Comparison of ENCODE assay signal across 8 cellular contexts in the genomic region with DNA sequence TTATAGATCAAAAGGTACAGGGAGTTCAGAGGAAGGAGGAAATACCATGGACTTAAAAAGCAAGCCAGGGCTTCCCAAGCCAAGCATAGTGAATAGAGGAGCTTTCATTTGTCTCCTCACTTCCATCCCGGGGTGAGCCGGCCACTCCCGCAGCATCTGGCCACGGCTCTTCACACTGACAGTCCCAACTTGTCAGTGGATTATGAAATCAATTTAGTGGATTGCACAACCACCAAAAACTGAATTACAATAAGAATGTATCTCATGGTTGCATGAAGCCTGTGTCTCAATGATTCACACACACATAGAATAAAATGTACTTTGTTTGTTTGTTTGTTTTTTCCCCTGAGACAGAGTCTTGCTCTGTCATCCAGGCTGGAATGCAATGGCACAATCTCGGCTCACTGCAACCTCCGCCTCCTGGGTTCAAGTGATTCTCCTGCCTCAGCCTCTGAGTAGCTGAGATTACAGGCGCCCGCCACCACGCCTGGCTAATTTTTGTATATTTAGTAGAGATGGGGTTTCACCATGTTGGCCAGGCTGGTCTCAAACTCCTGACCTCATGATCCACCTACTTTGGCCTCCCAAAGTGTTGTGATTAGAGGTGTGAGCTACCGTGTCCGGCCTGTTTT.
DNase-seq lines count a peak whose midpoint lies in the region; ATAC-seq and TF ChIP-seq lines count a peak whose summit lies in the region.
"Not testable (repeated sequence)": the region's sequence is repeated elsewhere in the genome, so short reads cannot be mapped to it uniquely, and the experiment has no call there.

No MANE protein-coding gene starts in this region.

- not testable (repeated sequence) for H3K27me3 ChIP-seq in HCT116 (ENCODE audit: insufficient read depth, low read length); left ventricle myocardium inferior (ENCODE audit: low read depth); stomach

- not testable (repeated sequence) for TF ChIP-seq POLR2A in HCT116 (IDR thresholded peaks at IDR 0.05; ENCODE audit: borderline replicate concordance, extremely low read depth, insufficient read depth, insufficient read length); stomach (IDR thresholded peaks at IDR 0.05)

- H3K27ac Mint-ChIP-seq in activated CD8-positive, alpha-beta T cell treated with anti-CD3 and anti-CD28 coated beads for 36 hours = peak overlapping the region; percentile 61
- peak overlapping the region; percentile 56 to 85 for H3K27ac Mint-ChIP-seq in natural killer cell treated with Interleukin-12 subunit alpha and Interleukin-12 subunit beta and Interleukin-15 and Interleukin-18, amount 100 ng/mL, for 72 hours

- DNase-seq in AG04449 (ENCODE audit: low read depth, low spot score) = peak; percentile 21
- DNase-seq in HCT116 (ENCODE audit: low read depth, low spot score); activated CD8-positive, alpha-beta T cell treated with anti-CD3 and anti-CD28 coated beads for 36 hours; natural killer cell treated with Interleukin-12 subunit alpha and Interleukin-12 subunit beta and Interleukin-15 and Interleukin-18, amount 100 ng/mL, for 72 hours (ENCODE audit: low spot score); stomach: not testable (repeated sequence)
- DNase-seq in NOMO-1 treated with DMSO at 0.1 percent for 48 hours (lab: John Stamatoyannopoulos, UW; ENCODE audit: unreplicated experiment) = peak; percentile 8
- peak; percentile 96 for DNase-seq in epithelial cell of esophagus (ENCODE audit: low read depth)
- DNase-seq in left ventricle myocardium inferior = peak; percentile 73

- H3K4me3 Mint-ChIP-seq in activated CD8-positive, alpha-beta T cell treated with anti-CD3 and anti-CD28 coated beads for 36 hours = not testable (repeated sequence)
- H3K4me3 Mint-ChIP-seq in natural killer cell treated with Interleukin-12 subunit alpha and Interleukin-12 subunit beta and Interleukin-15 and Interleukin-18, amount 100 ng/mL, for 72 hours = peak overlapping the region; percentile 54

- TF ChIP-seq RAD21 in HCT116 (IDR thresholded peaks at IDR 0.05; ENCODE audit: low read depth) = not testable (repeated sequence)

- H3K36me3 Mint-ChIP-seq in activated CD8-positive, alpha-beta T cell treated with anti-CD3 and anti-CD28 coated beads for 36 hours (ENCODE audit: low read depth); natural killer cell treated with Interleukin-12 subunit alpha and Interleukin-12 subunit beta and Interleukin-15 and Interleukin-18, amount 100 ng/mL, for 72 hours: not testable (repeated sequence)

- RAD21 ChIA-PET in HCT116 (lab: Charles Lee; ENCODE audit: low non-redundant PET in 1 of 2, low total read pairs in 2 of 2, uncharacterized antibody in 2 of 2, unreplicated experiment in 2 of 2) = not testable (repeated sequence)

- POLR2A ChIA-PET in AG04449 (lab: Yijun Ruan, JAX); HCT116 (lab: Charles Lee): not testable (repeated sequence)
- POLR2A ChIA-PET in activated CD8-positive, alpha-beta T cell treated with anti-CD3 and anti-CD28 coated beads for 36 hours (lab: Charles Lee) = interaction anchor here (1.2 kb wide), 1 partner anchor 15 kb away, joined by 3 read pairs; no protein-coding TSS in a partner anchor

- H2AFZ ChIP-seq in HCT116 (ENCODE audit: low read depth, low read length, poor library complexity, severe bottlenecking) = peak overlapping the region; percentile 58

- intact Hi-C loops in HCT116 (cut with micrococcal nuclease); activated CD8-positive, alpha-beta T cell treated with anti-CD3 and anti-CD28 coated beads for 36 hours (cut with micrococcal nuclease); left ventricle myocardium inferior (cut with micrococcal nuclease); stomach (cut with DNase I; ENCODE audit: low total_unique reads): not testable (repeated sequence)

- not testable (repeated sequence) for ATAC-seq in HCT116; activated CD8-positive, alpha-beta T cell treated with anti-CD3 and anti-CD28 coated beads for 36 hours
- peak in 1 of 2 donors; percentile 46 for ATAC-seq in natural killer cell treated with Interleukin-12 subunit alpha and Interleukin-12 subunit beta and Interleukin-15 and Interleukin-18, amount 100 ng/mL, for 72 hours

- not testable (repeated sequence) for H3K79me2 ChIP-seq in HCT116 (ENCODE audit: insufficient read depth, low read length)

- H3K9ac ChIP-seq in HCT116 (ENCODE audit: low read length) = peak overlapping the region; percentile 55

- 79 to 91% (median 81%) methylated on average over 11 of the region's 11 CpGs for WGBS in stomach, 5 donors

- H3K27me3 Mint-ChIP-seq in activated CD8-positive, alpha-beta T cell treated with anti-CD3 and anti-CD28 coated beads for 36 hours; natural killer cell treated with Interleukin-12 subunit alpha and Interleukin-12 subunit beta and Interleukin-15 and Interleukin-18, amount 100 ng/mL, for 72 hours: not testable (repeated sequence)

- peak overlapping the region; percentile 72 for H3K4me2 ChIP-seq in HCT116 (ENCODE audit: low read length)

- H3K9me3 ChIP-seq in HCT116 (ENCODE audit: control insufficient read depth in 1 of 2, insufficient read depth in 1 of 2, low read depth in 1 of 2, low read length in 2 of 2); left ventricle myocardium inferior (replicated peaks); stomach: not testable (repeated sequence)

- H3K9me2 ChIP-seq in HCT116 (ENCODE audit: insufficient read depth) = not testable (repeated sequence)

- not testable (repeated sequence) for H4K20me1 ChIP-seq in HCT116 (ENCODE audit: insufficient read depth)

- CTCF ChIA-PET in AG04449 (lab: Yijun Ruan, JAX) (interaction anchor here (1.2 to 4.8 kb wide), 2 partner anchors 12 to 15 kb away, joined by 3 to 28 read pairs; no protein-coding TSS in a partner anchor), HCT116 (lab: Charles Lee) (interaction anchor here (6.3 kb wide), 1 partner anchor 15 kb away, joined by 35 read pairs; no protein-coding TSS in a partner anchor)
- CTCF ChIA-PET in activated CD8-positive, alpha-beta T cell treated with anti-CD3 and anti-CD28 coated beads for 36 hours (lab: Charles Lee) = interaction anchor here (3.2 kb wide), 1 partner anchor 15 kb away, joined by 16 read pairs; no protein-coding TSS in a partner anchor

- not testable (repeated sequence) for BruUV-seq in HCT116 (replicated peaks; lab: Mats Ljungman, UMichigan)

- peaks cover 33% of the 10 kb centered on the region for H3K4me1 Mint-ChIP-seq in activated CD8-positive, alpha-beta T cell treated with anti-CD3 and anti-CD28 coated beads for 36 hours (ENCODE audit: low read depth)
- peaks cover 14 to 27% of the 10 kb centered on the region in 2 donors for H3K4me1 Mint-ChIP-seq in natural killer cell treated with Interleukin-12 subunit alpha and Interleukin-12 subunit beta and Interleukin-15 and Interleukin-18, amount 100 ng/mL, for 72 hours (ENCODE audit: low read depth in 2 of 2)

- TF ChIP-seq CTCF in AG04449 (IDR thresholded peaks at IDR 0.05; ENCODE audit: insufficient read depth, low read length, missing control alignments); HCT116 (IDR thresholded peaks at IDR 0.05 in 2 of 3, conservative IDR thresholded peaks at IDR 0.05 in 1 of 3; ENCODE audit: borderline replicate concordance in 1 of 3, insufficient read depth in 1 of 3, low read depth in 2 of 3, low read length in 2 of 3); activated CD8-positive, alpha-beta T cell treated with anti-CD3 and anti-CD28 coated beads for 36 hours (IDR thresholded peaks at IDR 0.05); epithelial cell of esophagus (IDR thresholded peaks at IDR 0.05; ENCODE audit: insufficient read depth, low read depth, low read length, missing control alignments); left ventricle myocardium inferior (IDR thresholded peaks at IDR 0.05; ENCODE audit: borderline replicate concordance); stomach (IDR thresholded peaks at IDR 0.05): not testable (repeated sequence)

- H3K36me3 ChIP-seq in HCT116 (ENCODE audit: control insufficient read depth in 1 of 2, insufficient read depth in 2 of 2, low read length in 2 of 2); left ventricle myocardium inferior; stomach: not testable (repeated sequence)

- H3K4me1 ChIP-seq in HCT116 (ENCODE audit: control insufficient read depth in 1 of 2, insufficient read depth in 2 of 2, low read length in 2 of 2) (peaks cover 26 to 53% of the 10 kb centered on the region in 2 experiments), left ventricle myocardium inferior (peaks cover 31% of the 10 kb centered on the region), stomach (peaks cover 49 to 65% (median 55%) of the 10 kb centered on the region in 4 donors)

- not testable (repeated sequence) for H3K9me3 Mint-ChIP-seq in activated CD8-positive, alpha-beta T cell treated with anti-CD3 and anti-CD28 coated beads for 36 hours; natural killer cell treated with Interleukin-12 subunit alpha and Interleukin-12 subunit beta and Interleukin-15 and Interleukin-18, amount 100 ng/mL, for 72 hours

- not testable (repeated sequence) for TF ChIP-seq EP300 in stomach (IDR thresholded peaks at IDR 0.05)

- H3K27ac ChIP-seq in HCT116 (ENCODE audit: low read depth, low read length) (peak overlapping the region; percentile 18), left ventricle myocardium inferior (replicated peaks) (peak overlapping the region; percentile 71), stomach (peak overlapping the region in 4 of 5 donors; percentile 69 to 82 (median 74))

- not testable (repeated sequence) for H3K4me3 ChIP-seq in AG04449 (ENCODE audit: low read depth, low read length); HCT116 (replicated peaks in 1 of 2; ENCODE audit: low read depth in 1 of 2, low read length in 2 of 2); epithelial cell of esophagus (ENCODE audit: low read length); left ventricle myocardium inferior; stomach

TF ChIP-seq in HCT116, 20 proteins besides CTCF, POLR2A, EP300 and RAD21:
- TF ChIP-seq CEBPB (IDR thresholded peaks at IDR 0.05; ENCODE audit: low read depth) = peak; percentile 78
- TF ChIP-seq ZFX (IDR thresholded peaks at IDR 0.05) = 0 out of 2 replicates have a peak, but pooled peaks have one; percentile 4

Comparison
In these comparisons a context has a peak if more than half of its experiments do, and no peak if none do; other contexts are left out.
1. H3K27ac ChIP-seq: peak in every context shown above with its lines; median percentile 74 in stomach; 71 in left ventricle myocardium inferior; 18 in HCT116.